Comparison of ENCODE assay signal across 18 cellular contexts in the genomic region with DNA sequence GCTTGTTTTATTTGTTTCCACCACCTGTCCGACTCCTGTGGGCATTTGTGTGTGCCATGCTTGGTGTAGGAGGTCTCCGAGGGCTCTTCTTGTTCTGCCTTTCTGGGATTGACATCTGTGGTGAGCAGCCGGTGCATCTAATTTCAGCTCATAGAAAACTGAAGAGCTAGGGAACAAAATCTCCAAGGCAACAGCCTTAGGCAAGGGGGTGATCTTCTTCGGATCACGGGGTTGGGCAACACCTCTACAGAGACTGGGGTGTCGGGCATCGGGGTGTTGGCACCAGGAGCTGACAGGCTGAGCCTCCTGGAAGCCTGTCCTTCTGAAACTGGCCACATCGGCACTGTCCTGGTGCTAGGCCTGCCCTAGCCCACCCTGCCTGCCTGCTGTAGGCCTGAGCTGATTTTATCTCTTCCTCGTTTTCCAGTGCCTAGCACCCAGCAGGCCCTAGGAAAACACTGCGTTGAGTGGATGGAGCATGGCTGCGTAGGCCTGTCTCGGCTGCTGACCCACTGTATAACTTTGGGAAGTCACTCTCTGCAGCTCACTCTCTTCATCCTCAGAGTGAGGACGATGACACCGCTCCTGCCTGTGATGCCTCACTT. TPM values are rescaled to one million over a fixed set of nuclear protein-coding genes. Genes with fewer than 3 reads are reported as not detected.
DNase-seq lines count a peak whose midpoint lies in the region; ATAC-seq and TF ChIP-seq lines count a peak whose summit lies in the region.
"Had no signal": no experiment of that assay in that cellular context is flagged by ENCODE, and none has a peak within 500 bp of the region (broad histone marks: within the 10 kb centered on the region; RNA-seq: fewer than 3 reads in every experiment).

No MANE protein-coding gene starts in this region.

- H3F3A ChIP-seq in GM23338 (replicated peaks; ENCODE audit: low read depth), result no peaks in the 10 kb centered on the region

- H4K20me1 ChIP-seq in GM23338 (replicated peaks; ENCODE audit: insufficient read depth), result peaks cover 25% of the 10 kb centered on the region

- H3K36me3 Mint-ChIP-seq in GM23338 (ENCODE audit: low read depth) (no peaks in the 10 kb centered on the region; the same call in 2 of the 3 replicates), glutamatergic neuron (ENCODE audit: unreplicated experiment) (no peaks in the 10 kb centered on the region)
- H3K36me3 Mint-ChIP-seq in CD8-positive, alpha-beta memory T cell, result peaks cover 0 to 5% (median 1%) of the 10 kb centered on the region in 3 donors

- POLR2A ChIA-PET in CD8-positive, alpha-beta memory T cell (lab: Charles Lee), result no interaction called here

- H3K79me2 ChIP-seq in GM23338 (replicated peaks; ENCODE audit: insufficient read depth), result peaks cover 75% of the 10 kb centered on the region

- ATAC-seq in GM23338 (peak; percentile 26), HG03460 (IDR thresholded peaks at IDR 0.05; ENCODE audit: unreplicated experiment) (no peak)

- CTCF ChIA-PET in CD8-positive, alpha-beta memory T cell (lab: Charles Lee), result interaction anchor here (0.7 to 1.8 kb wide), 3 partner anchors 11 to 34 kb away, joined by 3 to 6 read pairs (median 3); a partner anchor contains a TSS

- H3K4me3 ChIP-seq in GM23338, result no peak overlapping the region
- H3K4me3 ChIP-seq in CD8-positive, alpha-beta memory T cell (ENCODE audit: low read length), result no peak overlapping the region
- H3K4me3 ChIP-seq: MG63, SK-N-MC had no signal

- no peak overlapping the region for H2AFZ ChIP-seq in GM23338

- H3K9me2 ChIP-seq in GM23338 (ENCODE audit: insufficient read depth), result no peaks in the 10 kb centered on the region

- no peaks in the 10 kb centered on the region for H3K9me3 ChIP-seq in CD8-positive, alpha-beta memory T cell (ENCODE audit: low read length)
- H3K9me3 ChIP-seq: MG63 had no signal

- no peaks in the 10 kb centered on the region for H3K27me3 ChIP-seq in GM23338 (ENCODE audit: insufficient read depth)
- H3K27me3 ChIP-seq in CD8-positive, alpha-beta memory T cell (ENCODE audit: insufficient read depth, low read length, poor library complexity, severe bottlenecking), result no peaks in the 10 kb centered on the region
- H3K27me3 ChIP-seq: MG63 had no signal

- H3K27ac ChIP-seq in GM23338 (ENCODE audit: low read depth), result no peak overlapping the region
- no peak overlapping the region for H3K27ac ChIP-seq in CD8-positive, alpha-beta memory T cell (ENCODE audit: low read depth, low read length)
- H3K27ac ChIP-seq: C4-2B, SK-N-MC had no signal

- no peaks in the 10 kb centered on the region for H3K36me3 ChIP-seq in GM23338 (ENCODE audit: insufficient read depth)
- H3K36me3 ChIP-seq in CD8-positive, alpha-beta memory T cell (ENCODE audit: insufficient read depth, low read length), result no peaks in the 10 kb centered on the region
- H3K36me3 ChIP-seq: MG63 had no signal

- H3K9me3 Mint-ChIP-seq in GM23338, result no peaks in the 10 kb centered on the region
- peaks cover 4% of the 10 kb centered on the region for H3K9me3 Mint-ChIP-seq in glutamatergic neuron (ENCODE audit: unreplicated experiment)
- peaks cover 0 to 2% (median 0%) of the 10 kb centered on the region in 5 donors for H3K9me3 Mint-ChIP-seq in CD8-positive, alpha-beta memory T cell

- no peak overlapping the region for H3K4me3 Mint-ChIP-seq in GM23338
- peak overlapping the region; percentile 25 for H3K4me3 Mint-ChIP-seq in glutamatergic neuron (ENCODE audit: unreplicated experiment)
- no peak overlapping the region for H3K4me3 Mint-ChIP-seq in CD8-positive, alpha-beta memory T cell

- no peak overlapping the region for H3K27ac Mint-ChIP-seq in GM23338
- H3K27ac Mint-ChIP-seq in glutamatergic neuron (ENCODE audit: unreplicated experiment), result peak overlapping the region; percentile 59
- H3K27ac Mint-ChIP-seq in CD8-positive, alpha-beta memory T cell, result no peak overlapping the region

- TF ChIP-seq CTCF in GM23338 (conservative IDR thresholded peaks at IDR 0.05; ENCODE audit: low read depth in 2 of 2) (no peak), glutamatergic neuron (IDR thresholded peaks at IDR 0.05; ENCODE audit: partially characterized antibody, unreplicated experiment) (no peak)

- DNase-seq in GM23338 (ENCODE audit: low spot score) (no peak), SK-N-DZ (ENCODE audit: low spot score) (peak; percentile 70), glutamatergic neuron (no peak), dermis blood vessel endothelial cell (no peak)
- no peak for DNase-seq in stimulated activated naive CD4-positive, alpha-beta T cell (lab: John Stamatoyannopoulos, UW)
- no peak for DNase-seq in CD8-positive, alpha-beta memory T cell
- DNase-seq: DND-41, Kasumi-1, MG63, NCI-H1048, NCI-H1436 treated with DMSO at 0.1 percent for 48 hours, NCI-H2029, NCI-H774, OCI-M1, Right ventricle myocardium superior had no signal

- H3K4me1 Mint-ChIP-seq in GM23338, result peaks cover 19% of the 10 kb centered on the region
- peaks cover 33% of the 10 kb centered on the region for H3K4me1 Mint-ChIP-seq in glutamatergic neuron (ENCODE audit: low read depth, unreplicated experiment)
- H3K4me1 Mint-ChIP-seq in CD8-positive, alpha-beta memory T cell, result peaks cover 6 to 12% (median 10%) of the 10 kb centered on the region in 3 donors

- H3K4me2 ChIP-seq in GM23338, result no peak overlapping the region

- H3K4me1 ChIP-seq in GM23338 (ENCODE audit: insufficient read depth), result no peaks in the 10 kb centered on the region; the same call in 1 of the 2 replicates
- no peaks in the 10 kb centered on the region for H3K4me1 ChIP-seq in CD8-positive, alpha-beta memory T cell (ENCODE audit: insufficient read depth, low read length)

- H3K27me3 Mint-ChIP-seq in GM23338 (ENCODE audit: insufficient read depth, low read depth, poor library complexity) (no peaks in the 10 kb centered on the region), glutamatergic neuron (ENCODE audit: unreplicated experiment) (peaks cover 8% of the 10 kb centered on the region)
- H3K27me3 Mint-ChIP-seq in CD8-positive, alpha-beta memory T cell, result no peaks in the 10 kb centered on the region

RNA-seq across cellular contexts. Expression of a gene that starts 10.4 kb away (rescaled TPM):
- total RNA-seq in GM23338 (2014; rRNA removed; shearing (Covaris generic)), result 27.1 and 28.8 TPM in 2 replicates
- polyA plus RNA-seq in GM23338 (2016; fragmentation: Nextera tagmentation; extraction: Ambion mirVana), result 42.9 and 43.0 TPM in 2 replicates
- polyA plus RNA-seq in SK-N-DZ (2014; cell fraction: cytosol; rRNA removed), result 74.0 and 83.9 TPM in 2 replicates
- polyA plus RNA-seq in SK-N-DZ (2014; cell fraction: nucleus; rRNA removed), result 44.6 and 58.6 TPM in 2 replicates
- total RNA-seq in glutamatergic neuron (ENCODE audit: unreplicated experiment) (17.2 TPM), dermis blood vessel endothelial cell (3.7 and 5.6 TPM in 2 replicates)
- 10 to 100 TPM; 15.0 to 16.7 TPM for total RNA-seq in CD8-positive, alpha-beta memory T cell
- 12.0 TPM for polyA plus RNA-seq in CD8-positive, alpha-beta memory T cell

RNA-seq across cellular contexts. Expression of a gene that starts 59.5 kb away (rescaled TPM):
- 4.0 and 4.1 TPM in 2 replicates for total RNA-seq in GM23338 (2014; rRNA removed; shearing (Covaris generic))
- polyA plus RNA-seq in GM23338 (2016; fragmentation: Nextera tagmentation; extraction: Ambion mirVana), result 1.8 and 3.0 TPM in 2 replicates
- 4.2 and 4.6 TPM in 2 replicates for polyA plus RNA-seq in SK-N-DZ (2014; cell fraction: cytosol; rRNA removed)
- 4.3 and 5.7 TPM in 2 replicates for polyA plus RNA-seq in SK-N-DZ (2014; cell fraction: nucleus; rRNA removed)
- total RNA-seq in glutamatergic neuron (ENCODE audit: unreplicated experiment) (1.8 TPM), dermis blood vessel endothelial cell (7.3 and 9.4 TPM in 2 replicates)
- total RNA-seq in CD8-positive, alpha-beta memory T cell, result 1 to 10 TPM; 1.3 TPM
- 1.3 TPM for polyA plus RNA-seq in CD8-positive, alpha-beta memory T cell
